ENCODE assay signal across 7 cellular contexts in genomic region chr10:47928225-47928624, GRCh38. TPM values are rescaled to one million over a fixed set of nuclear protein-coding genes. Genes with fewer than 3 reads are reported as not detected.
"Had no signal": no experiment of that assay in that cellular context is flagged by ENCODE, and none has a peak within 500 bp of the region (broad histone marks: within the 10 kb centered on the region; RNA-seq: fewer than 3 reads in every experiment).

No MANE protein-coding gene starts in this region.

RNA-seq across cellular contexts. Expression of gene NPY4R2, which starts 9.8 kb away (rescaled TPM):
- total RNA-seq: thoracic aorta, thyroid gland, tibial nerve, ureter, uterus had no signal
- polyA plus RNA-seq: thymus, urinary bladder had no signal
